1 cellular context compared by ENCODE assay signal in the genomic region with DNA sequence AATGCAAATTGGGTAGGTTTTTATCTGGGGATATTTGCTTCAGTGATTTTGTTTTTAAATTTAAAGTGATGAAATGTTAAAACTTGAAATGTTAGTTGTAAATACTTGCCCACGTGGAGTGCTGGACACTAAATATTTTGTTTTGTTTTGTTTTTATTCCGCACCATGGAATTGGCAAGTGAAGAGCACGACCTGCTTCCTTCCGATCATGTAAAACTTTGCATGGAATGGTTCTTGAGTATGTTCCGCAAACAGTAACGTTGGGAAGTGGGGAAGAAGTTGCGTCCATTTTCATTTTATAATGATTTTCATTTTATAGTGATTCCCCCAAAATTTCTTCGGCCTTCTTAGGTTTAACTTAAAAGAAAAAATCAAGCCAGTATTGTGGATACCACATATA.
TF ChIP-seq lines count a peak whose summit lies in the region.

No MANE protein-coding gene starts in this region.

TF ChIP-seq in GM12878, 131 proteins besides CTCF, POLR2A, EP300 and RAD21 (continued from another document):
- no peak for TF ChIP-seq CUX1 (IDR thresholded peaks at IDR 0.05; ENCODE audit: insufficient replicate concordance, low read depth, low read length)
- no peak for TF ChIP-seq ASH2L (IDR thresholded peaks at IDR 0.05; ENCODE audit: borderline replicate concordance, low read depth)
